ENCODE assay signal across 8 cellular contexts in the genomic region with DNA sequence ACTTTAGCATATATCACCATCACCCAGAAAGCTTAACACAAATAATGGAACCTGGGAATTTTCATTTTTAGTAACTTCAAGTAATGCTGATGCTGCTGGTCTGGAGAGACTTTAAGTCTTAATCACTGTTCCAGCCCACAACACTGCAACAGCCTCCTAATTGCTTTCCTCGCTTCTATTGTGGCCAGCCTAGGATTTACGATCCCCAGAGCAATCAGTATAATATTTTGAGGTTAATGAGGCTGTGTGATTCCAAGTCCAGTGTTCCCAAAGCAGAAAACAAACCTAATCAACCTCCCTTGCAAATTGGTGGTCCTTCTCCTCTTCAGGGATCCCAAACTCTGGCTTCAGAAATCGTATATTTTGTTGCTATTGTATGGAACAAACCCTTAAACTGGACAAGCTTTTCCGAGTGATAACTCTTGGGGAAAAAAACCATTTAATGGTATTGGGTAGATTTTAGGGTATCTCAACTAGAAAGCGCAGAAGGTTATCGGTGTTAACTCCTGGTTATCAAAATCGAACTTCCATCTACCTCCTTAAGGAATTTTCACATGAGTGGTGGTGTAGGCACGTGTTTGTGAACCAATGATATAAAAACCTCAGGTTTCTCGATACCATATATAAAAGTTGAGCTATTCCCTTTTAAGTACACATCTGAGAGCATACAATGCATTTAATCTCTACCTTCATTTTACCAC. TPM values are rescaled to one million over a fixed set of nuclear protein-coding genes. Genes with fewer than 3 reads are reported as not detected.
A peak's percentile ranks its signal among the peaks of the same experiment; 100 is the strongest.
DNase-seq lines count a peak whose midpoint lies in the region; ATAC-seq and TF ChIP-seq lines count a peak whose summit lies in the region.

No MANE protein-coding gene starts in this region.

- no peaks in the 10 kb centered on the region for H3K27me3 Mint-ChIP-seq in stimulated activated naive CD8-positive, alpha-beta T cell treated with anti-CD3 and anti-CD28 coated beads, Interleukin-15, Interleukin-2, amounts not matched to agents 100 ng/mL and 50 ng/mL, for 24 hours

- no peak overlapping the region for H3K4ac ChIP-seq in mesendoderm (ENCODE audit: low read depth, low read length)

- peak overlapping the region; percentile 85 for H3K56ac ChIP-seq in mesendoderm (ENCODE audit: low read length)

- peaks cover 12% of the 10 kb centered on the region for H3K4me1 ChIP-seq in mesendoderm (ENCODE audit: control insufficient read depth, low read depth, low read length)

- H3K27ac Mint-ChIP-seq in stimulated activated naive CD8-positive, alpha-beta T cell treated with anti-CD3 and anti-CD28 coated beads, Interleukin-15, Interleukin-2, amounts not matched to agents 100 ng/mL and 50 ng/mL, for 24 hours: peak overlapping the region; percentile 93

- no peak overlapping the region for H3K27ac ChIP-seq in mesendoderm (ENCODE audit: low read depth, low read length)

- H3K4me2 ChIP-seq in mesendoderm (ENCODE audit: low read length): peak overlapping the region; percentile 47

- no peak overlapping the region for H4K5ac ChIP-seq in mesendoderm (ENCODE audit: low read length)

- H2BK120ac ChIP-seq in mesendoderm (ENCODE audit: low read depth, low read length): no peak overlapping the region

- H3K9me3 Mint-ChIP-seq in stimulated activated naive CD8-positive, alpha-beta T cell treated with anti-CD3 and anti-CD28 coated beads, Interleukin-15, Interleukin-2, amounts not matched to agents 100 ng/mL and 50 ng/mL, for 24 hours: no peaks in the 10 kb centered on the region

- H2BK15ac ChIP-seq in mesendoderm (replicated peaks; ENCODE audit: low read depth): no peak overlapping the region

- peaks cover 4% of the 10 kb centered on the region for H3K79me1 ChIP-seq in mesendoderm (ENCODE audit: low read length)

- H3K4me3 ChIP-seq in astrocyte of the spinal cord (ENCODE audit: low read depth, low read length) (peak overlapping the region; percentile 65), mesendoderm (ENCODE audit: low read length) (peak overlapping the region; percentile 69)

- peak overlapping the region; percentile 64 for H3K18ac ChIP-seq in mesendoderm (ENCODE audit: low read length)

- no peak overlapping the region for H2BK5ac ChIP-seq in mesendoderm (ENCODE audit: low read length)

- peaks cover 33% of the 10 kb centered on the region for H3K36me3 Mint-ChIP-seq in stimulated activated naive CD8-positive, alpha-beta T cell treated with anti-CD3 and anti-CD28 coated beads, Interleukin-15, Interleukin-2, amounts not matched to agents 100 ng/mL and 50 ng/mL, for 24 hours (ENCODE audit: low read depth)

- peaks cover 37% of the 10 kb centered on the region for H3K79me2 ChIP-seq in mesendoderm (ENCODE audit: control insufficient read depth, insufficient read depth, low read length)

- H2AK5ac ChIP-seq in mesendoderm (ENCODE audit: low read length): no peak overlapping the region

- in situ Hi-C loops in astrocyte of the spinal cord (cut with HindIII; ENCODE audit: low sequenced_read_pairs): no loop called here

- H3K4me1 Mint-ChIP-seq in stimulated activated naive CD8-positive, alpha-beta T cell treated with anti-CD3 and anti-CD28 coated beads, Interleukin-15, Interleukin-2, amounts not matched to agents 100 ng/mL and 50 ng/mL, for 24 hours (ENCODE audit: low read depth): peaks cover 56% of the 10 kb centered on the region

- no peak overlapping the region for H4K8ac ChIP-seq in mesendoderm (ENCODE audit: low read depth, low read length)

- no peak overlapping the region for H3K23ac ChIP-seq in mesendoderm (ENCODE audit: low read length)

- no peaks in the 10 kb centered on the region for H3K36me3 ChIP-seq in mesendoderm (ENCODE audit: control insufficient read depth, insufficient read depth, low read length)

- WGBS in mesendoderm (ENCODE audit: extremely low coverage, insufficient coverage, low lambda C conversion rate): no CpG with 5 or more reads among the region's 9 CpGs

- no peak for TF ChIP-seq CTCF in astrocyte of the spinal cord (IDR thresholded peaks at IDR 0.05; ENCODE audit: low read depth, low read length)

- peak overlapping the region; percentile 81 for H3K9ac ChIP-seq in mesendoderm (ENCODE audit: low read length)

- peak overlapping the region; percentile 92 for H3K4me3 Mint-ChIP-seq in stimulated activated naive CD8-positive, alpha-beta T cell treated with anti-CD3 and anti-CD28 coated beads, Interleukin-15, Interleukin-2, amounts not matched to agents 100 ng/mL and 50 ng/mL, for 24 hours

- H3K27me3 ChIP-seq in mesendoderm (ENCODE audit: insufficient read depth, low read length, poor library complexity): no peaks in the 10 kb centered on the region

- no peak for ATAC-seq in stimulated activated naive CD8-positive, alpha-beta T cell treated with anti-CD3 and anti-CD28 coated beads, Interleukin-15, Interleukin-2, amounts not matched to agents 100 U/mL and 50 U/mL, for 24 hours
- no peak for ATAC-seq in HG02610 (IDR thresholded peaks at IDR 0.05; ENCODE audit: unreplicated experiment)

- DNase-seq in stimulated activated naive CD8-positive, alpha-beta T cell treated with anti-CD3 and anti-CD28 coated beads, Interleukin-15, Interleukin-2, amounts not matched to agents 100 U/mL and 50 U/mL, for 24 hours: no peak
- DNase-seq in astrocyte of the spinal cord (ENCODE audit: low read depth, low spot score): no peak
- DNase-seq in mesendoderm: peak; percentile 12
- DNase-seq in NCI-H1048 (lab: John Stamatoyannopoulos, UW): no peak
- no peak for DNase-seq in COLO829 (ENCODE audit: low spot score)
- DNase-seq in NCI-H226: no peak

RNA-seq across cellular contexts. Expression of a gene that starts 50.0 kb away (rescaled TPM):
- polyA plus RNA-seq in mesendoderm (2013, experiment 1 of 2): 6.0 TPM
- 6.8 TPM for polyA plus RNA-seq in mesendoderm (2013, experiment 2 of 2)
